9 cellular contexts compared by ENCODE assay signal in genomic region chr17:44628234-44629188, GRCh38. TPM values are rescaled to one million over a fixed set of nuclear protein-coding genes. Genes with fewer than 3 reads are reported as not detected.
DNase-seq lines count a peak whose midpoint lies in the region; ATAC-seq and TF ChIP-seq lines count a peak whose summit lies in the region.
"Had no signal": no experiment of that assay in that cellular context is flagged by ENCODE, and none has a peak within 500 bp of the region (broad histone marks: within the 10 kb centered on the region; RNA-seq: fewer than 3 reads in every experiment).

No MANE protein-coding gene starts in this region.

- TF ChIP-seq POLR2A in vagina (IDR thresholded peaks at IDR 0.05) = no peak

- H3K36me3 Mint-ChIP-seq in activated naive CD4-positive, alpha-beta T cell treated with anti-CD3 and anti-CD28 coated beads, Interleukin-2, amount 10 ng/mL, durations not matched to agents 7 days and 5 days = no peaks in the 10 kb centered on the region
- H3K36me3 Mint-ChIP-seq in brain = no peaks in the 10 kb centered on the region

- H3K4me1 ChIP-seq in left lung (peaks cover 0 to 4% of the 10 kb centered on the region in 2 donors), vagina (no peaks in the 10 kb centered on the region)

- TF ChIP-seq CTCF in brain (conservative IDR thresholded peaks at IDR 0.05) (no peak), left lung (IDR thresholded peaks at IDR 0.05) (no peak), vagina (IDR thresholded peaks at IDR 0.05) (no peak)

- H3K4me3 ChIP-seq in left lung (no peak overlapping the region), vagina (peak overlapping the region in 1 of 2 donors; percentile 25)

- DNase-seq in activated naive CD4-positive, alpha-beta T cell treated with anti-CD3 and anti-CD28 coated beads, Interleukin-2, amount 10 ng/mL, durations not matched to agents 7 days and 5 days = no peak
- DNase-seq in activated naive CD4-positive, alpha-beta T cell treated with anti-CD3 and anti-CD28 coated beads, Interleukin-2, amount 50 U/mL, for 16 hours = no peak
- no peak for DNase-seq in left lung
- no peak for DNase-seq in vagina (ENCODE audit: extremely low spot score in 2 of 2)
- no peak for DNase-seq in HCEC 1CT

- ATAC-seq in left lung (peak; percentile 61), GM19035 (IDR thresholded peaks at IDR 0.05; ENCODE audit: unreplicated experiment) (no peak), HG03432 (IDR thresholded peaks at IDR 0.05; ENCODE audit: unreplicated experiment) (no peak)

- peaks cover 3% of the 10 kb centered on the region for H3K4me1 Mint-ChIP-seq in activated naive CD4-positive, alpha-beta T cell treated with anti-CD3 and anti-CD28 coated beads, Interleukin-2, amount 10 ng/mL, durations not matched to agents 7 days and 5 days
- peaks cover 28% of the 10 kb centered on the region for H3K4me1 Mint-ChIP-seq in brain

- intact Hi-C loops in left lung (cut with DNase I) (no loop called here), vagina (cut with DNase I) (no loop called here)

- H3K9me3 ChIP-seq in left lung (no peaks in the 10 kb centered on the region), vagina (no peaks in the 10 kb centered on the region)

- peaks cover 0 to 9% of the 10 kb centered on the region in 2 donors for H3K27me3 ChIP-seq in left lung
- H3K27me3 ChIP-seq in vagina = no peaks in the 10 kb centered on the region

- no peaks in the 10 kb centered on the region for H3K36me3 ChIP-seq in left lung
- H3K36me3 ChIP-seq in vagina = no peaks in the 10 kb centered on the region

- H3K27ac Mint-ChIP-seq in activated naive CD4-positive, alpha-beta T cell treated with anti-CD3 and anti-CD28 coated beads, Interleukin-2, amount 10 ng/mL, durations not matched to agents 7 days and 5 days = no peak overlapping the region
- peak overlapping the region; percentile 58 to 98 (median 84) for H3K27ac Mint-ChIP-seq in brain

- peaks cover 17% of the 10 kb centered on the region for H3K27me3 Mint-ChIP-seq in activated naive CD4-positive, alpha-beta T cell treated with anti-CD3 and anti-CD28 coated beads, Interleukin-2, amount 10 ng/mL, durations not matched to agents 7 days and 5 days
- H3K27me3 Mint-ChIP-seq in brain = peaks cover 3% of the 10 kb centered on the region

- CTCF ChIA-PET in activated naive CD4-positive, alpha-beta T cell treated with anti-CD3 and anti-CD28 coated beads, Interleukin-2, amount 10 ng/mL, durations not matched to agents 7 days and 5 days (lab: Charles Lee) = no interaction called here

- H3K9me3 Mint-ChIP-seq in activated naive CD4-positive, alpha-beta T cell treated with anti-CD3 and anti-CD28 coated beads, Interleukin-2, amount 10 ng/mL, durations not matched to agents 7 days and 5 days = no peaks in the 10 kb centered on the region
- no peaks in the 10 kb centered on the region for H3K9me3 Mint-ChIP-seq in brain

- H3K27ac ChIP-seq in left lung = no peak overlapping the region
- H3K27ac ChIP-seq in vagina = peak overlapping the region; percentile 6
- H3K27ac ChIP-seq: epithelial cell of prostate had no signal

- peak overlapping the region; percentile 12 for H3K4me3 Mint-ChIP-seq in activated naive CD4-positive, alpha-beta T cell treated with anti-CD3 and anti-CD28 coated beads, Interleukin-2, amount 10 ng/mL, durations not matched to agents 7 days and 5 days
- peak overlapping the region in 2 of 5 experiments; percentile 63 to 66 for H3K4me3 Mint-ChIP-seq in brain

RNA-seq across cellular contexts. Expression of gene MEIOC, which starts 27.8 kb away (rescaled TPM):
- 0.24 TPM for polyA plus RNA-seq in brain (ENCODE audit: insufficient read depth, low read depth, low replicate concordance)
- total RNA-seq in left lung (not detected), vagina (not detected)
